Comparison of ENCODE assay signal across 7 cellular contexts in genomic region chr11:118241191-118242098, GRCh38. TPM values are rescaled to one million over a fixed set of nuclear protein-coding genes. Genes with fewer than 3 reads are reported as not detected.
DNase-seq lines count a peak whose midpoint lies in the region; ATAC-seq and FAIRE-seq lines count a peak whose summit lies in the region.

No MANE protein-coding gene starts in this region.

- no peak overlapping the region for H3K23ac ChIP-seq in mesendoderm (ENCODE audit: low read length)

- no peak overlapping the region for H3K27ac ChIP-seq in mesendoderm (ENCODE audit: low read depth, low read length)

- ATAC-seq in GM18873 (IDR thresholded peaks at IDR 0.05; ENCODE audit: low FRiP score, unreplicated experiment) (peak; percentile 70), HG03064 (IDR thresholded peaks at IDR 0.05; ENCODE audit: low read depth, unreplicated experiment) (peak; percentile 79)

- no CpG with 5 or more reads among the region's 9 CpGs for WGBS in mesendoderm (ENCODE audit: extremely low coverage, insufficient coverage, low lambda C conversion rate)

- H4K8ac ChIP-seq in mesendoderm (ENCODE audit: low read depth, low read length) = no peak overlapping the region

- no peaks in the 10 kb centered on the region for H3K27me3 ChIP-seq in mesendoderm (ENCODE audit: insufficient read depth, low read length, poor library complexity)

- no peak overlapping the region for H3K18ac ChIP-seq in mesendoderm (ENCODE audit: low read length)

- no peak overlapping the region for H2BK5ac ChIP-seq in mesendoderm (ENCODE audit: low read length)

- no peaks in the 10 kb centered on the region for H3K4me1 ChIP-seq in mesendoderm (ENCODE audit: control insufficient read depth, low read depth, low read length)

- no peaks in the 10 kb centered on the region for H3K79me2 ChIP-seq in mesendoderm (ENCODE audit: control insufficient read depth, insufficient read depth, low read length)

- no peak overlapping the region for H2BK120ac ChIP-seq in mesendoderm (ENCODE audit: low read depth, low read length)

- H2BK15ac ChIP-seq in mesendoderm (replicated peaks; ENCODE audit: low read depth) = no peak overlapping the region

- H3K4me2 ChIP-seq in mesendoderm (ENCODE audit: low read length) = no peak overlapping the region

- no peak overlapping the region for H3K4ac ChIP-seq in mesendoderm (ENCODE audit: low read depth, low read length)

- no peak overlapping the region for H3K4me3 ChIP-seq in mesendoderm (ENCODE audit: low read length)

- peak; percentile 88 for DNase-seq in SIG-M5 treated with dmso at 0.1 percent for 504 hours (lab: John Stamatoyannopoulos, UW; ENCODE audit: unreplicated experiment)
- peak; percentile 17 for DNase-seq in astrocyte of the hippocampus (ENCODE audit: low read depth, low spot score)
- DNase-seq in mesendoderm = peak; percentile 38
- DNase-seq in urothelium cell line (ENCODE audit: low spot score) = peak; percentile 55
- no peak for DNase-seq in NCI-H187 treated with DMSO at 0.1 percent for 48 hours (lab: John Stamatoyannopoulos, UW)

- H3K36me3 ChIP-seq in mesendoderm (ENCODE audit: control insufficient read depth, insufficient read depth, low read length) = no peaks in the 10 kb centered on the region

- H3K79me1 ChIP-seq in mesendoderm (ENCODE audit: low read length) = no peaks in the 10 kb centered on the region

- no peak overlapping the region for H2AK5ac ChIP-seq in mesendoderm (ENCODE audit: low read length)

- no peak overlapping the region for H4K5ac ChIP-seq in mesendoderm (ENCODE audit: low read length)

- no peak overlapping the region for H3K9ac ChIP-seq in mesendoderm (ENCODE audit: low read length)

- FAIRE-seq in urothelium cell line (lab: Jason Lieb, UNC) = no peak

- no peak overlapping the region for H3K56ac ChIP-seq in mesendoderm (ENCODE audit: low read length)

RNA-seq across cellular contexts. Expression of gene MPZL3, which starts 10.7 kb away (rescaled TPM):
- polyA plus RNA-seq in mesendoderm (2013, experiment 1 of 2) = 1.9 TPM
- polyA plus RNA-seq in mesendoderm (2013, experiment 2 of 2) = 2.0 TPM

RNA-seq across cellular contexts. Expression of gene JAML, which starts 16.6 kb away (rescaled TPM):
- polyA plus RNA-seq in mesendoderm (2013, experiment 1 of 2) = 0.14 TPM
- polyA plus RNA-seq in mesendoderm (2013, experiment 2 of 2) = 0.20 TPM

RNA-seq across cellular contexts. Expression of gene MPZL2, which starts 22.7 kb away (rescaled TPM):
- polyA plus RNA-seq in mesendoderm (2013, experiment 1 of 2) = 1.6 TPM
- 1.3 TPM for polyA plus RNA-seq in mesendoderm (2013, experiment 2 of 2)
